In the genomic region with DNA sequence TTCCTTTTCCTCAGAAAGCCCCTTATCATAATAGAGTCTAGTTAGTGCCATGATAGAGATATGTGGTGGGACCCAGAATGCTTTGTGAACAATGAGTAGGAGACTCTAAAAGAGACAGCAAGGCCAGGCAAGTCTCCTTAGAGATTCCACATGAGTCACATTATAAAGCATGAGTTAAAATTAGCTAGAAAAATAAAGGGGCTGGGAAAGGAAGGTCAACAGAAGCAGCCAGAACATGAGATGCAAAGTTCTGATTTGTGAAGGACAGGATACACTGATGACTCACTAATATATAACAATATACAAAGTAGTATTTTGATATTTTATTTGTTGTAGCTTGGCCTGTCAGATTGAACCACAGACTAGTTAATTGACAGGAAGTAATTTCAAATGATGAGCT, we compare ENCODE assay signal across 16 cellular contexts. TPM values are rescaled to one million over a fixed set of nuclear protein-coding genes. Genes with fewer than 3 reads are reported as not detected.
A peak's percentile ranks its signal among the peaks of the same experiment; 100 is the strongest.
DNase-seq lines count a peak whose midpoint lies in the region; ATAC-seq, FAIRE-seq and TF ChIP-seq lines count a peak whose summit lies in the region.
"Had no signal": no experiment of that assay in that cellular context is flagged by ENCODE, and none has a peak within 500 bp of the region (broad histone marks: within the 10 kb centered on the region; RNA-seq: fewer than 3 reads in every experiment).

No MANE protein-coding gene starts in this region.

- intact Hi-C loops in psoas muscle (cut with DNase I): no loop called here

- FAIRE-seq in bronchial epithelial cell (lab: Jason Lieb, UNC): no peak

- no peaks in the 10 kb centered on the region for H3K4me1 ChIP-seq in psoas muscle
- H3K4me1 ChIP-seq: heart left ventricle, sigmoid colon, tibial nerve had no signal

- H3K27me3 ChIP-seq in bronchial epithelial cell (ENCODE audit: control insufficient read depth, insufficient read depth, low read length) (no peaks in the 10 kb centered on the region), psoas muscle (ENCODE audit: insufficient read depth in 3 of 3, low read length in 2 of 3) (no peaks in the 10 kb centered on the region)
- H3K27me3 ChIP-seq: heart left ventricle, neutrophil, sigmoid colon, tibial nerve had no signal

- TF ChIP-seq CTCF in bronchial epithelial cell (IDR thresholded peaks at IDR 0.05; ENCODE audit: insufficient read depth, low read length, severe bottlenecking) (no peak), psoas muscle (IDR thresholded peaks at IDR 0.05) (no peak)

- no peaks in the 10 kb centered on the region for H3K9me3 ChIP-seq in psoas muscle
- H3K9me3 ChIP-seq: neutrophil had no signal

- H3K36me3 ChIP-seq in bronchial epithelial cell (ENCODE audit: control insufficient read depth, insufficient read depth, low read length) (no peaks in the 10 kb centered on the region), psoas muscle (ENCODE audit: insufficient read depth in 1 of 2, low read depth in 1 of 2) (no peaks in the 10 kb centered on the region)
- H3K36me3 ChIP-seq: heart left ventricle, neutrophil, sigmoid colon, tibial nerve had no signal

- DNase-seq in AG08396 (ENCODE audit: low spot score) (peak; percentile 19), M059J (ENCODE audit: low read depth) (peak; percentile 74), bronchial epithelial cell (ENCODE audit: low read depth) (peak; percentile 86), hepatic stellate cell (ENCODE audit: low spot score) (peak; percentile 62), NCI-H1694 (lab: John Stamatoyannopoulos, UW) (no peak), psoas muscle (no peak)
- DNase-seq: activated CD8-positive, alpha-beta memory T cell treated with anti-CD3 and anti-CD28 coated beads, Interleukin-2, amount 50 U/mL, for 4 hours; activated naive CD4-positive, alpha-beta T cell treated with Interleukin-2 at 50 U/mL for 16 hours; central memory CD4-positive, alpha-beta T cell; heart left ventricle; NCI-H1092 treated with DMSO at 0.1 percent for 48 hours; sigmoid colon had no signal

- ATAC-seq in GM21447 (IDR thresholded peaks at IDR 0.05; ENCODE audit: unreplicated experiment) (no peak), psoas muscle (no peak), HG02938 (IDR thresholded peaks at IDR 0.05; ENCODE audit: unreplicated experiment) (no peak)
- ATAC-seq: heart left ventricle had no signal

- no peak overlapping the region for H3K4me3 ChIP-seq in bronchial epithelial cell (ENCODE audit: low read depth, low read length)
- H3K4me3 ChIP-seq in psoas muscle: no peak overlapping the region
- H3K4me3 ChIP-seq: heart left ventricle, sigmoid colon, tibial nerve had no signal

- no peak overlapping the region for H3K27ac ChIP-seq in psoas muscle
- H3K27ac ChIP-seq: heart left ventricle, neutrophil, sigmoid colon, tibial nerve had no signal

RNA-seq across cellular contexts. Expression of a gene that starts 25.3 kb away (rescaled TPM):
- 18.5 and 36.1 TPM in 2 replicates for total RNA-seq in M059J (2014; rRNA removed; shearing (Covaris generic))
- total RNA-seq in bronchial epithelial cell: 30.2 and 32.9 TPM in 2 replicates
- total RNA-seq in psoas muscle: 10 to 100 TPM; 37.5 to 59.2 (median 44.7) TPM
- polyA plus RNA-seq in psoas muscle: 10 to 100 TPM in 2 of 3 donors, 1 to 10 TPM in 1; 8.0 to 29.4 (median 13.9) TPM

Comparison
In these comparisons a context has a peak if more than half of its experiments do, and no peak if none do; other contexts are left out.
1. DNase-seq: peak in AG08396 (single experiment), M059J (single experiment), bronchial epithelial cell (single experiment) and hepatic stellate cell (single experiment); none in NCI-H1694 (single experiment) and psoas muscle (0 of 2).